Comparison of ENCODE assay signal across 8 cellular contexts in the genomic region with DNA sequence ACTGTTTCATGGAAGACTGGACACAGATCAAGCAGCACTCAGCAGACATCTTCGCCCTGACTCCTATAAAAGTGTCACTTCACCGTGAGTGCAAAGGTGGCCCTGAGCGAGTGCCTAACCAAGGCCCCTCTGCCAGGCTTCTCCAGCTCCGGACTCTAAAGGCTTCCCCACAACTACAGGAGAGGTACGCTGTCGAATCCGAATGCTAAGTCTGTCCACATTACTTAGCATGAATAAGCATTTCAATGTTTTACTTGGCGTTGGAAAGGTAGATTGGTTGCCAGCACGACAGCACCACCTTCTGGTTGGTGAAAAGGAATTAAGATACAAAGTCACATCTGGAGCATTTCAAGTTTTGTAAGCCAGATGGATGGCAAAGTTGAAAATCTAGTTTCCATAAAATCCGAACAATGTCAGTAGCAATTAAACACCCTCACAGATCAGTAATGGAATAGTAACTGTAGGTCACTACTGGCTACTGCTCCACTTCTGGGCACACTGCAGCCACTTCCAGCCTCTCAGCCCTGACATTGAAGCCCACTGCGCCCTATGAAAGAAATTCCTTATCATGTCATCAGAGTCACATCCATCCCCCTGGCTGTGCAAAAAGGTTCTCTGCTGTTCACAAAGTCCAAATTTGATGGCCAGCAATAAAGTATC.
DNase-seq lines count a peak whose midpoint lies in the region; ATAC-seq lines count a peak whose summit lies in the region.

No MANE protein-coding gene starts in this region.

- H3K36me3 Mint-ChIP-seq in activated CD8-positive, alpha-beta T cell treated with anti-CD3 and anti-CD28 coated beads, Interleukin-2, amount 10 ng/mL, durations not matched to agents 7 days and 5 days (ENCODE audit: low read depth) = peaks cover 6% of the 10 kb centered on the region

- no peaks in the 10 kb centered on the region for H3K4me1 Mint-ChIP-seq in activated CD8-positive, alpha-beta T cell treated with anti-CD3 and anti-CD28 coated beads, Interleukin-2, amount 10 ng/mL, durations not matched to agents 7 days and 5 days (ENCODE audit: low read depth)

- peak; percentile 68 for ATAC-seq in HG03460 (IDR thresholded peaks at IDR 0.05; ENCODE audit: unreplicated experiment)
- ATAC-seq in activated CD8-positive, alpha-beta T cell treated with anti-CD3 and anti-CD28 coated beads, Interleukin-2, amount 10 ng/mL, durations not matched to agents 7 days and 5 days = peak; percentile 33
- ATAC-seq in HG03378 (IDR thresholded peaks at IDR 0.05; ENCODE audit: unreplicated experiment) = no peak

- peak; percentile 88 for DNase-seq in Caki2 (ENCODE audit: low read depth)
- peak; percentile 76 for DNase-seq in NCI-H774 (lab: John Stamatoyannopoulos, UW)
- peak; percentile 69 for DNase-seq in activated CD8-positive, alpha-beta T cell treated with anti-CD3 and anti-CD28 coated beads, Interleukin-2, amount 10 ng/mL, durations not matched to agents 7 days and 5 days
- peak; percentile 69 for DNase-seq in epidermal melanocyte (ENCODE audit: insufficient read length, low spot score)
- peak; percentile 62 for DNase-seq in middle frontal gyrus (ENCODE audit: extremely low spot score, low spot score)
- peak; percentile 8 for DNase-seq in stimulated activated CD8-positive, alpha-beta memory T cell treated with anti-CD3 and anti-CD28 coated beads, Interleukin-7, amount 100 ng/mL, for 24 hours (ENCODE audit: low read depth)

- POLR2A ChIA-PET in activated CD8-positive, alpha-beta T cell treated with anti-CD3 and anti-CD28 coated beads, Interleukin-2, amount 10 ng/mL, durations not matched to agents 7 days and 5 days (lab: Charles Lee) = no interaction called here

- CTCF ChIA-PET in activated CD8-positive, alpha-beta T cell treated with anti-CD3 and anti-CD28 coated beads, Interleukin-2, amount 10 ng/mL, durations not matched to agents 7 days and 5 days (lab: Charles Lee) = interaction anchor here (1.3 to 2.6 kb wide), 7 partner anchors 9 to 609 kb away, joined by 3 to 10 read pairs (median 5); a partner anchor contains a TSS

- H3K4me3 Mint-ChIP-seq in activated CD8-positive, alpha-beta T cell treated with anti-CD3 and anti-CD28 coated beads, Interleukin-2, amount 10 ng/mL, durations not matched to agents 7 days and 5 days = no peak overlapping the region

- no peaks in the 10 kb centered on the region for H3K9me3 Mint-ChIP-seq in activated CD8-positive, alpha-beta T cell treated with anti-CD3 and anti-CD28 coated beads, Interleukin-2, amount 10 ng/mL, durations not matched to agents 7 days and 5 days (ENCODE audit: insufficient read depth)

- in situ Hi-C loops in Caki2 (cut with HindIII; ENCODE audit: low pct_unique_long_range_greater_than_20kb, low sequenced_read_pairs) = no loop called here

- H3K27ac Mint-ChIP-seq in activated CD8-positive, alpha-beta T cell treated with anti-CD3 and anti-CD28 coated beads, Interleukin-2, amount 10 ng/mL, durations not matched to agents 7 days and 5 days = no peak overlapping the region

- H3K27me3 Mint-ChIP-seq in activated CD8-positive, alpha-beta T cell treated with anti-CD3 and anti-CD28 coated beads, Interleukin-2, amount 10 ng/mL, durations not matched to agents 7 days and 5 days (ENCODE audit: low read depth) = no peaks in the 10 kb centered on the region

Comparison
In these comparisons a context has a peak if more than half of its experiments do, and no peak if none do; other contexts are left out.
1. DNase-seq: peak in every context shown above with its lines; median percentile 88 in Caki2; 76 in NCI-H774; 69 in activated CD8-positive, alpha-beta T cell treated with anti-CD3 and anti-CD28 coated beads, Interleukin-2, amount 10 ng/mL, durations not matched to agents 7 days and 5 days; 69 in epidermal melanocyte; 62 in middle frontal gyrus; 8 in stimulated activated CD8-positive, alpha-beta memory T cell treated with anti-CD3 and anti-CD28 coated beads, Interleukin-7, amount 100 ng/mL, for 24 hours.